27 cellular contexts compared by ENCODE assay signal in genomic region chr16:77874347-77874746, GRCh38.
"Had no signal": no experiment of that assay in that cellular context is flagged by ENCODE, and none has a peak within 500 bp of the region (broad histone marks: within the 10 kb centered on the region; RNA-seq: fewer than 3 reads in every experiment).

No MANE protein-coding gene starts in this region.

- FAIRE-seq: endometrium, islet of Langerhans, keratinocyte had no signal

- H3K4me1 Mint-ChIP-seq: naive thymus-derived CD4-positive, alpha-beta T cell had no signal

- H3K4me3 ChIP-seq: colonic mucosa, esophagus squamous epithelium, gastrocnemius medialis, heart right ventricle, left lung, lower lobe of right lung had no signal

- ATAC-seq: effector memory CD8-positive, alpha-beta T cell; esophagus mucosa; gastrocnemius medialis; heart right ventricle; left cardiac atrium; left lung; left ventricle myocardium superior; lower lobe of right lung; naive thymus-derived CD4-positive, alpha-beta T cell had no signal

- H3K9me3 Mint-ChIP-seq: dendritic cell treated with granulocyte-macrophage colony-stimulating factor and Interleukin-4, amounts not matched to agents 40 ng/mL and 50 ng/mL, for 4 days had no signal

- DNase-seq: colonic mucosa; cortex of kidney; effector CD8-positive, alpha-beta T cell; effector memory CD8-positive, alpha-beta T cell; endodermal cell; erythroblast; esophagus squamous epithelium; foreskin fibroblast; foreskin melanocyte; gastrocnemius medialis; glutamatergic neuron; head of caudate nucleus; heart right ventricle; hippocampal formation; left cardiac atrium; left lung; left ventricle myocardium superior; lower lobe of right lung; mesendoderm; midbrain; naive thymus-derived CD4-positive, alpha-beta T cell had no signal

- H3K4me3 Mint-ChIP-seq: dendritic cell treated with granulocyte-macrophage colony-stimulating factor and Interleukin-4, amounts not matched to agents 40 ng/mL and 50 ng/mL, for 4 days; effector memory CD8-positive, alpha-beta T cell; endodermal cell; naive thymus-derived CD4-positive, alpha-beta T cell had no signal

- H3K27ac Mint-ChIP-seq: dendritic cell treated with granulocyte-macrophage colony-stimulating factor and Interleukin-4, amounts not matched to agents 40 ng/mL and 50 ng/mL, for 4 days; effector memory CD8-positive, alpha-beta T cell; endodermal cell; naive thymus-derived CD4-positive, alpha-beta T cell had no signal

- H3K36me3 ChIP-seq: colonic mucosa, esophagus squamous epithelium, gastrocnemius medialis, heart right ventricle, left lung, lower lobe of right lung had no signal

- H3K27ac ChIP-seq: colonic mucosa, epithelial cell of prostate, esophagus squamous epithelium, gastrocnemius medialis, heart right ventricle, left lung, lower lobe of right lung had no signal

- H3K4me1 ChIP-seq: gastrocnemius medialis, left lung, lower lobe of right lung had no signal

- H3K27me3 ChIP-seq: colonic mucosa, esophagus squamous epithelium, gastrocnemius medialis, heart right ventricle, left lung had no signal

- H3K9me3 ChIP-seq: colonic mucosa, esophagus squamous epithelium, gastrocnemius medialis, heart right ventricle, left lung, lower lobe of right lung had no signal
